ENCODE assay signal across 17 cellular contexts in the genomic region with DNA sequence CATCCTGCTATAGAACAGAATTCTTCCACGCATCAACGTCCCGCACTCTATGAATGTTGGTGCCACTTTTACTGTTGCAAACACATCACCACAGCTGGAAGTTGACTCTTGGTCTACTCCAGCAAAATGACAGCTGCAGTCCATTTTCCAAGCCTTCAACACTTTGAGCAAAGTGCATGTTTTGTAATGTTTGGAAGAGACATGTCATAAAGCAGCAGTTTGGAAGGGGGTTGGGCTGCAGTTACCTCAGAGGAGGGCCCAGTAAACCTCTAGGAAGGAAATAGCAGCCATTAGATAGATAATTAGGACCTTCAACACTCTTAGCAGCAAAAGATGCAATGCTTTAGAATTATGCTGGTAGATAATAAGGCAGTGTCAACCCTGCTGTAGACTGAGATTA.
"Had no signal": no experiment of that assay in that cellular context is flagged by ENCODE, and none has a peak within 500 bp of the region (broad histone marks: within the 10 kb centered on the region; RNA-seq: fewer than 3 reads in every experiment).

No MANE protein-coding gene starts in this region.

- ATAC-seq: left lobe of liver; natural killer cell; psoas muscle; right lobe of liver; stimulated activated naive B cell treated with anti-CD40 and anti-IgM and Interleukin-4, amounts not matched to agents 10 μg/mL and 1 μg/mL and 100 μg/mL, for 72 hours; upper lobe of right lung had no signal

- DNase-seq: islet precursor cell; kidney glomerular epithelial cell; left cardiac atrium; mesendoderm; naive B cell; natural killer cell; nephron progenitor cell; occipital lobe; psoas muscle; right lobe of liver; stimulated activated CD4-positive, alpha-beta T cell treated with anti-CD3 and anti-CD28 coated beads, Interleukin-1b, Interleukin-23, amount 100 ng/mL, for 48 hours; stimulated activated CD4-positive, alpha-beta T cell treated with anti-CD3 and anti-CD28 coated beads, Interleukin-4, amount 100 ng/mL, for 1 hour; stimulated activated naive B cell treated with anti-CD40 and anti-IgM and Interleukin-4, amounts not matched to agents 10 μg/mL and 1 μg/mL and 100 μg/mL, for 72 hours; tibial artery; trophoblast cell; upper lobe of right lung had no signal
